In genomic region chr7:36214608-36215016, GRCh38 we compare ENCODE assay signal across 18 cellular contexts.
DNase-seq lines count a peak whose midpoint lies in the region; ATAC-seq and TF ChIP-seq lines count a peak whose summit lies in the region.
"Had no signal": no experiment of that assay in that cellular context is flagged by ENCODE, and none has a peak within 500 bp of the region (broad histone marks: within the 10 kb centered on the region; RNA-seq: fewer than 3 reads in every experiment).

No MANE protein-coding gene starts in this region.

- H3K9ac ChIP-seq in neural progenitor cell = no peak overlapping the region

- no peak overlapping the region for H3K4me3 Mint-ChIP-seq in neural progenitor cell
- H3K4me3 Mint-ChIP-seq: activated T-cell treated with anti-CD3 and anti-CD28 coated beads, Interleukin-2, amount 50 U/mL, for 72 hours had no signal

- H3K4me2 ChIP-seq in neural progenitor cell = no peak overlapping the region

- H3K4me3 ChIP-seq in esophagus squamous epithelium = no peak overlapping the region
- no peak overlapping the region for H3K4me3 ChIP-seq in neural progenitor cell
- no peak overlapping the region for H3K4me3 ChIP-seq in upper lobe of right lung
- H3K4me3 ChIP-seq: breast epithelium, dorsolateral prefrontal cortex, left ventricle myocardium inferior, upper lobe of left lung had no signal

- H3K4me1 Mint-ChIP-seq in neural progenitor cell = peaks cover 34% of the 10 kb centered on the region

- H2AFZ ChIP-seq in neural progenitor cell (replicated peaks) = no peak overlapping the region

- TF ChIP-seq POLR2A in esophagus squamous epithelium (IDR thresholded peaks at IDR 0.05) = no peak

- peaks cover 0 to 42% (median 19%) of the 10 kb centered on the region in 3 donors for H3K4me1 ChIP-seq in esophagus squamous epithelium
- peaks cover 7% of the 10 kb centered on the region for H3K4me1 ChIP-seq in neural progenitor cell
- H3K4me1 ChIP-seq in upper lobe of right lung = no peaks in the 10 kb centered on the region
- H3K4me1 ChIP-seq: breast epithelium had no signal

- H3K36me3 ChIP-seq in esophagus squamous epithelium (no peaks in the 10 kb centered on the region), neural progenitor cell (no peaks in the 10 kb centered on the region), upper lobe of right lung (no peaks in the 10 kb centered on the region)
- H3K36me3 ChIP-seq: breast epithelium, left ventricle myocardium inferior, upper lobe of left lung had no signal

- no peaks in the 10 kb centered on the region for H4K20me1 ChIP-seq in neural progenitor cell (ENCODE audit: low read depth)

- H3K9me3 ChIP-seq in esophagus squamous epithelium (no peaks in the 10 kb centered on the region), neural progenitor cell (ENCODE audit: low read depth) (no peaks in the 10 kb centered on the region), upper lobe of right lung (no peaks in the 10 kb centered on the region)
- H3K9me3 ChIP-seq: breast epithelium, left ventricle myocardium inferior, upper lobe of left lung had no signal

- H3K27me3 ChIP-seq in esophagus squamous epithelium = no peaks in the 10 kb centered on the region
- no peaks in the 10 kb centered on the region for H3K27me3 ChIP-seq in neural progenitor cell
- no peaks in the 10 kb centered on the region for H3K27me3 ChIP-seq in upper lobe of right lung
- H3K27me3 ChIP-seq: breast epithelium, dorsolateral prefrontal cortex, upper lobe of left lung had no signal

- peaks cover 12% of the 10 kb centered on the region for H3K9me3 Mint-ChIP-seq in neural progenitor cell
- H3K9me3 Mint-ChIP-seq: activated naive CD4-positive, alpha-beta T cell treated with anti-CD3 and anti-CD28 coated beads, Interleukin-2, amount 50 U/mL, for 72 hours; activated T-cell treated with anti-CD3 and anti-CD28 coated beads, Interleukin-2, amount 50 U/mL, for 72 hours had no signal

- H3K79me2 ChIP-seq in neural progenitor cell (ENCODE audit: low read depth) = no peaks in the 10 kb centered on the region

- intact Hi-C loops in esophagus squamous epithelium (cut with DNase I) = no loop called here
- intact Hi-C loops in upper lobe of right lung (cut with DNase I) = no loop called here

- H3K27ac ChIP-seq in esophagus squamous epithelium (peak overlapping the region in 3 of 4 donors; percentile 30 to 71 (median 48)), neural progenitor cell (no peak overlapping the region), upper lobe of right lung (no peak overlapping the region)
- H3K27ac ChIP-seq: left ventricle myocardium inferior, upper lobe of left lung had no signal

- peaks cover 6% of the 10 kb centered on the region for H3K27me3 Mint-ChIP-seq in neural progenitor cell (ENCODE audit: insufficient read depth, low read depth)

- DNase-seq in NCI-H2227 treated with DMSO at 0.1 percent for 48 hours (lab: John Stamatoyannopoulos, UW) (peak; percentile 25), esophagus squamous epithelium (lab: John Stamatoyannopoulos, UW) (no peak), neural progenitor cell (ENCODE audit: low spot score) (no peak), upper lobe of right lung (no peak), SKM-1 (lab: John Stamatoyannopoulos, UW; ENCODE audit: unreplicated experiment) (no peak), OCI-M1 (lab: John Stamatoyannopoulos, UW) (no peak), NCI-H1092 (lab: John Stamatoyannopoulos, UW) (no peak)
- DNase-seq: activated CD4-positive, alpha-beta T cell treated with anti-CD3 and anti-CD28 coated beads for 1 hour; activated T-cell treated with anti-CD3 and anti-CD28 coated beads, Interleukin-2, amount 50 U/mL, for 72 hours; dorsolateral prefrontal cortex; glutamatergic neuron; left ventricle myocardium inferior; NK-92 treated with Interleukin-12 subunit alpha and Interleukin-12 subunit beta, amount 100 ng/mL, for 24 hours; nucleus accumbens; stimulated activated naive CD4-positive, alpha-beta T cell treated with Interleukin-2 at 50 U/mL for 16 hours had no signal

- peak overlapping the region; percentile 31 for H3K27ac Mint-ChIP-seq in neural progenitor cell
- H3K27ac Mint-ChIP-seq: activated naive CD4-positive, alpha-beta T cell treated with anti-CD3 and anti-CD28 coated beads, Interleukin-2, amount 50 U/mL, for 72 hours; activated T-cell treated with anti-CD3 and anti-CD28 coated beads, Interleukin-2, amount 50 U/mL, for 72 hours had no signal

- no peaks in the 10 kb centered on the region for H3F3A ChIP-seq in neural progenitor cell (ENCODE audit: low read depth)

- 66 to 73% methylated on average over 9 of the region's 9 CpGs for WGBS in esophagus squamous epithelium, 2 donors

- peaks cover 8% of the 10 kb centered on the region for H3K36me3 Mint-ChIP-seq in neural progenitor cell
- H3K36me3 Mint-ChIP-seq: activated naive CD4-positive, alpha-beta T cell treated with anti-CD3 and anti-CD28 coated beads, Interleukin-2, amount 50 U/mL, for 72 hours had no signal

- TF ChIP-seq CTCF in esophagus squamous epithelium (IDR thresholded peaks at IDR 0.05) (no peak), neural progenitor cell (IDR thresholded peaks at IDR 0.05) (no peak), upper lobe of right lung (IDR thresholded peaks at IDR 0.05) (no peak)

- ATAC-seq in upper lobe of right lung = peak; percentile 17
- ATAC-seq: activated naive CD4-positive, alpha-beta T cell treated with anti-CD3 and anti-CD28 coated beads, Interleukin-2, amount 50 U/mL, for 72 hours; activated T-cell treated with anti-CD3 and anti-CD28 coated beads, Interleukin-2, amount 50 U/mL, for 72 hours had no signal

Comparison
In these comparisons a context has a peak if more than half of its experiments do, and no peak if none do; other contexts are left out.
1. H3K27ac ChIP-seq: peak in esophagus squamous epithelium (3 of 4); none in neural progenitor cell (single experiment) and upper lobe of right lung (single experiment).